ENCODE assay signal across 8 cellular contexts in the genomic region with DNA sequence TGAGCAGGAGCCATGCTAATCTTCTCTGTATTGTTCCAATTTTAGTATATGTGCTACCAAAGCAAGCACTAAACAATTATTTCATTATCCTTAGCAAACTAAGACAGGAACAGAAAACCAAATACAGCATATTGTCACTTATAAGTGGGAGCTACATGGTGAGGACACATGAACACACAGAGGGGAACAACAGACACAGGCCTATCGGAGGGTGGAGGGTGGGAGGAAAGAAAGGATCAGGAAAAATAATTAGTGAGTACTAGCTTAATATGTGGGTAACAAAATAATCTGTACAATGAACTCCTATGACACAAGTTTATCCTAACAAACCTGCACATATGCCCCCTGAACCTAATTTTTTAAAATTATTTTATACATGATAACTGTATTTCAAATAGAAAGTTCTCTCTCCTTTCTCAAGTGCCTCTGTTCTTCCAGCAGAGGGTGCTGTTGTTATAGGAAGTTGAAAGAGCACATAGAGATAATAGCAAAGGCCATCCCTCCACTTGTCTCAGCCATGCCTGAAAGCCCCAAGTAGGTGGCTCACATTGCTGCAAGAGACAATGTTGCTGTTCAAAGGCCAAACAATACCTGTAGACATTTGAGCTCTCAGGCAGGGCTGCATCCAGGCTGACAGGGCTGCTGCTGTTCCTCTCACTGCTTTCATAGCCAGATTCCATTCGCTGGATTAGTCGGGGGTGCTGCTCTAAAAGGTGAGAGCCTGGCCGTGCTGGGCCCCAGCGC. TPM values are rescaled to one million over a fixed set of nuclear protein-coding genes. Genes with fewer than 3 reads are reported as not detected.
A peak's percentile ranks its signal among the peaks of the same experiment; 100 is the strongest.
DNase-seq lines count a peak whose midpoint lies in the region; ATAC-seq, FAIRE-seq and TF ChIP-seq lines count a peak whose summit lies in the region.

No MANE protein-coding gene starts in this region.

- no peaks in the 10 kb centered on the region for H3K36me3 ChIP-seq in prostate gland

- no peak for TF ChIP-seq POLR2A in GM12891 (IDR thresholded peaks at IDR 0.05; ENCODE audit: low read depth, low read length)
- TF ChIP-seq POLR2A in NB4 (IDR thresholded peaks at IDR 0.05; ENCODE audit: extremely low read depth, insufficient read length) = no peak
- no peak for TF ChIP-seq POLR2A in prostate gland (IDR thresholded peaks at IDR 0.05)

- POLR2A ChIA-PET in activated naive CD8-positive, alpha-beta T cell treated with anti-CD3 and anti-CD28 coated beads, Interleukin-2, amount 10 ng/mL, durations not matched to agents 7 days and 5 days (lab: Charles Lee) = interaction anchor here (0.5 to 1.3 kb wide), 3 partner anchors 63 to 114 kb away, joined by 3 to 10 read pairs (median 6); no protein-coding TSS in a partner anchor

- H3K27me3 Mint-ChIP-seq in activated naive CD8-positive, alpha-beta T cell treated with anti-CD3 and anti-CD28 coated beads, Interleukin-2, amount 10 ng/mL, durations not matched to agents 7 days and 5 days = no peaks in the 10 kb centered on the region
- no peaks in the 10 kb centered on the region for H3K27me3 Mint-ChIP-seq in glutamatergic neuron (ENCODE audit: unreplicated experiment)

- no peaks in the 10 kb centered on the region for H3K4me1 ChIP-seq in prostate gland (replicated peaks)

- no peak overlapping the region for H3K4me3 Mint-ChIP-seq in activated naive CD8-positive, alpha-beta T cell treated with anti-CD3 and anti-CD28 coated beads, Interleukin-2, amount 10 ng/mL, durations not matched to agents 7 days and 5 days
- no peak overlapping the region for H3K4me3 Mint-ChIP-seq in glutamatergic neuron (ENCODE audit: unreplicated experiment)

- no peaks in the 10 kb centered on the region for H3K9me3 Mint-ChIP-seq in activated naive CD8-positive, alpha-beta T cell treated with anti-CD3 and anti-CD28 coated beads, Interleukin-2, amount 10 ng/mL, durations not matched to agents 7 days and 5 days
- no peaks in the 10 kb centered on the region for H3K9me3 Mint-ChIP-seq in glutamatergic neuron (ENCODE audit: unreplicated experiment)

- no peaks in the 10 kb centered on the region for H3K9me3 ChIP-seq in prostate gland

- H3K4me1 Mint-ChIP-seq in activated naive CD8-positive, alpha-beta T cell treated with anti-CD3 and anti-CD28 coated beads, Interleukin-2, amount 10 ng/mL, durations not matched to agents 7 days and 5 days = peaks cover 1% of the 10 kb centered on the region
- no peaks in the 10 kb centered on the region for H3K4me1 Mint-ChIP-seq in glutamatergic neuron (ENCODE audit: low read depth, unreplicated experiment)

- H3K4me3 ChIP-seq in NB4 (ENCODE audit: low read depth, low read length) (no peak overlapping the region), prostate gland (no peak overlapping the region)

- DNase-seq in GM12891 (ENCODE audit: insufficient read length, low spot score) = peak; percentile 61
- DNase-seq in NB4 (ENCODE audit: low read depth) = peak; percentile 84
- DNase-seq in SK-MEL-5 (ENCODE audit: low read depth, low spot score) = peak; percentile 84
- DNase-seq in activated naive CD8-positive, alpha-beta T cell treated with anti-CD3 and anti-CD28 coated beads, Interleukin-2, amount 10 ng/mL, durations not matched to agents 7 days and 5 days = peak; percentile 39
- peak; percentile 16 for DNase-seq in glutamatergic neuron
- peak; percentile 71 for DNase-seq in prostate gland (ENCODE audit: low spot score)

- H3K27ac ChIP-seq in 22Rv1 = peak overlapping the region; percentile 58
- H3K27ac ChIP-seq in prostate gland = no peak overlapping the region

- FAIRE-seq in GM12891 (lab: Jason Lieb, UNC) = peak; percentile 82

- no peak overlapping the region for H3K27ac Mint-ChIP-seq in activated naive CD8-positive, alpha-beta T cell treated with anti-CD3 and anti-CD28 coated beads, Interleukin-2, amount 10 ng/mL, durations not matched to agents 7 days and 5 days
- H3K27ac Mint-ChIP-seq in glutamatergic neuron (ENCODE audit: unreplicated experiment) = no peak overlapping the region

- intact Hi-C loops in prostate gland (cut with DNase I) = loop anchor here (1.0 kb wide), 1 partner anchor 115 kb away; no protein-coding TSS in a partner anchor

- 94% methylated on average over 5 of the region's 5 CpGs for WGBS in prostate gland

- peak; percentile 95 for ATAC-seq in activated naive CD8-positive, alpha-beta T cell treated with anti-CD3 and anti-CD28 coated beads, Interleukin-2, amount 10 ng/mL, durations not matched to agents 7 days and 5 days (ENCODE audit: low read depth)
- no peak for ATAC-seq in HG02642 (IDR thresholded peaks at IDR 0.05; ENCODE audit: poor library complexity, unreplicated experiment)

- TF ChIP-seq CTCF in 22Rv1 (IDR thresholded peaks at IDR 0.05) (peak; percentile 79), NB4 (IDR thresholded peaks at IDR 0.05; ENCODE audit: low read depth, low read length) (peak; percentile 90), glutamatergic neuron (IDR thresholded peaks at IDR 0.05; ENCODE audit: partially characterized antibody, unreplicated experiment) (peak; percentile 82), prostate gland (IDR thresholded peaks at IDR 0.05) (peak; percentile 64 to 96 (median 90))

- H3K27me3 ChIP-seq in prostate gland (replicated peaks; ENCODE audit: insufficient read depth) = no peaks in the 10 kb centered on the region

- in situ Hi-C loops in SK-MEL-5 (cut with HindIII; ENCODE audit: low pct_unique_long_range_greater_than_20kb, low sequenced_read_pairs) = no loop called here

- H3K36me3 Mint-ChIP-seq in activated naive CD8-positive, alpha-beta T cell treated with anti-CD3 and anti-CD28 coated beads, Interleukin-2, amount 10 ng/mL, durations not matched to agents 7 days and 5 days = no peaks in the 10 kb centered on the region
- H3K36me3 Mint-ChIP-seq in glutamatergic neuron (ENCODE audit: unreplicated experiment) = no peaks in the 10 kb centered on the region

TF ChIP-seq in GM12891, 5 proteins besides CTCF, POLR2A, EP300 and RAD21:
- TF ChIP-seq TAF1 (IDR thresholded peaks at IDR 0.05; ENCODE audit: low read depth, low read length) (no peak), SPI1 (IDR thresholded peaks at IDR 0.05; ENCODE audit: low read depth, low read length) (no peak), POU2F2 (IDR thresholded peaks at IDR 0.05; ENCODE audit: low read depth, low read length) (no peak), POLR2AphosphoS5 (IDR thresholded peaks at IDR 0.05; ENCODE audit: low read depth, low read length) (no peak), PAX5 (IDR thresholded peaks at IDR 0.05; ENCODE audit: insufficient read depth, low read length, severe bottlenecking) (no peak)

RNA-seq across cellular contexts. Expression of gene PPP3CB, which starts 33.4 kb away (rescaled TPM):
- 23.2 TPM for polyA plus RNA-seq in GM12891 (2012; ENCODE audit: low read depth, missing spikeins)
- 9.2 and 10.3 TPM in 2 replicates for total RNA-seq in SK-MEL-5 (2014; rRNA removed; shearing (Covaris generic))
- 19.3 and 25.2 TPM in 2 replicates for polyA plus RNA-seq in SK-MEL-5 (2015; cell fraction: cytosol; rRNA removed)
- polyA plus RNA-seq in SK-MEL-5 (2015; cell fraction: nucleus; rRNA removed) = 25.0 and 25.5 TPM in 2 replicates
- total RNA-seq in activated naive CD8-positive, alpha-beta T cell treated with anti-CD3 and anti-CD28 coated beads, Interleukin-2, amount 10 ng/mL, durations not matched to agents 7 days and 5 days = 10 to 100 TPM; 41.7 to 42.2 TPM
- total RNA-seq in glutamatergic neuron (ENCODE audit: unreplicated experiment) (67.9 TPM), prostate gland (10 to 100 TPM; 38.6 to 44.3 TPM)

Comparison
In these comparisons a context has a peak if more than half of its experiments do, and no peak if none do; other contexts are left out.
1. DNase-seq: peak in every context shown above with its lines; median percentile 84 in NB4; 84 in SK-MEL-5; 71 in prostate gland; 61 in GM12891; 39 in activated naive CD8-positive, alpha-beta T cell treated with anti-CD3 and anti-CD28 coated beads, Interleukin-2, amount 10 ng/mL, durations not matched to agents 7 days and 5 days; 16 in glutamatergic neuron.